ENCODE assay signal across 7 cellular contexts in genomic region chr2:29824145-29824544, GRCh38.
DNase-seq lines count a peak whose midpoint lies in the region; ATAC-seq and TF ChIP-seq lines count a peak whose summit lies in the region.
"Not testable (repeated sequence)": the region's sequence is repeated elsewhere in the genome, so short reads cannot be mapped to it uniquely, and the experiment has no call there.

No MANE protein-coding gene starts in this region.

- not testable (repeated sequence) for H3K27me3 ChIP-seq in SK-N-SH (ENCODE audit: insufficient read depth); right lobe of liver

- DNase-seq in AG09309 (ENCODE audit: low read depth); HFF-Myc (ENCODE audit: extremely low read depth, low read depth); SK-N-SH; fibroblast of mammary gland (ENCODE audit: low read depth); right lobe of liver: not testable (repeated sequence)
- DNase-seq in cardiac fibroblast (ENCODE audit: low read depth in 2 of 2), result peak in 1 of 2 donors; percentile 2

- not testable (repeated sequence) for H3K4me3 ChIP-seq in AG09309 (ENCODE audit: control insufficient read depth, low read depth, low read length); HFF-Myc (replicated peaks; ENCODE audit: low read depth, low read length); SK-N-SH (ENCODE audit: low read depth in 2 of 2, low read length in 1 of 2); cardiac fibroblast (replicated peaks in 1 of 2; ENCODE audit: low read depth in 2 of 2, low read length in 2 of 2); fibroblast of mammary gland (ENCODE audit: control insufficient read depth, low read depth, low read length); right lobe of liver

- H3K27ac ChIP-seq in SK-N-SH (ENCODE audit: low read depth in 2 of 2, low read length in 1 of 2); right lobe of liver: not testable (repeated sequence)

- H3K9me2 ChIP-seq in SK-N-SH, result not testable (repeated sequence)

- H2AFZ ChIP-seq in SK-N-SH (ENCODE audit: low read depth), result not testable (repeated sequence)

- TF ChIP-seq CTCF in AG09309 (IDR thresholded peaks at IDR 0.05; ENCODE audit: control insufficient read depth, insufficient read depth, low read depth, low read length, missing control alignments) (peak; percentile 27), GM12873 (IDR thresholded peaks at IDR 0.05; ENCODE audit: insufficient read depth, low read depth, low read length, missing control alignments) (peak; percentile 10), HFF-Myc (IDR thresholded peaks at IDR 0.05; ENCODE audit: low read depth, low read length, missing control alignments) (peak; percentile 8), SK-N-SH (IDR thresholded peaks at IDR 0.05) (peak; percentile 39), cardiac fibroblast (IDR thresholded peaks at IDR 0.05; ENCODE audit: low read depth, low read length) (peak; percentile 12), fibroblast of mammary gland (conservative IDR thresholded peaks at IDR 0.05; ENCODE audit: control insufficient read depth, insufficient read depth, low read depth, low read length) (peak; percentile 27), right lobe of liver (IDR thresholded peaks at IDR 0.05) (peak in 3 of 4 donors; percentile 7 to 34 (median 26))

- H4K20me1 ChIP-seq in SK-N-SH (ENCODE audit: insufficient read depth), result not testable (repeated sequence)

- H3K9ac ChIP-seq in SK-N-SH, result not testable (repeated sequence)

- H3K9me3 ChIP-seq in SK-N-SH, right lobe of liver: not testable (repeated sequence)

- WGBS in SK-N-SH (ENCODE audit: low lambda C conversion rate), result 15% methylated on average over 1 of the region's 1 CpG
- 33% methylated on average over 1 of the region's 1 CpG for WGBS in right lobe of liver (ENCODE audit: insufficient coverage, low coverage, low lambda C conversion rate, missing lambda C conversion rate)

- not testable (repeated sequence) for TF ChIP-seq RAD21 in SK-N-SH (IDR thresholded peaks at IDR 0.05; ENCODE audit: low read length)

- CTCF ChIA-PET in SK-N-SH (lab: Yijun Ruan, JAX), result not testable (repeated sequence)

- not testable (repeated sequence) for TF ChIP-seq POLR2A in right lobe of liver (IDR thresholded peaks at IDR 0.05)

- intact Hi-C loops in right lobe of liver (cut with DNase I), result not testable (repeated sequence)

- not testable (repeated sequence) for TF ChIP-seq EP300 in SK-N-SH (IDR thresholded peaks at IDR 0.05; ENCODE audit: borderline replicate concordance in 1 of 2, low read depth in 1 of 2, low read length in 1 of 2)

- not testable (repeated sequence) for H3K36me3 ChIP-seq in SK-N-SH (replicated peaks in 1 of 2; ENCODE audit: control insufficient read depth in 1 of 2, insufficient read depth in 2 of 2, low read length in 1 of 2); right lobe of liver

- H3K4me1 ChIP-seq in SK-N-SH (ENCODE audit: control insufficient read depth in 1 of 2, insufficient read depth in 2 of 2, low read depth in 1 of 2, low read length in 1 of 2), result peaks cover 0 to 19% of the 10 kb centered on the region in 2 experiments; a peak in 1 of 4 replicates
- H3K4me1 ChIP-seq in right lobe of liver, result not testable (repeated sequence)

- not testable (repeated sequence) for ATAC-seq in right lobe of liver

- not testable (repeated sequence) for H3F3A ChIP-seq in SK-N-SH (replicated peaks; ENCODE audit: insufficient read depth)

- H3K4me2 ChIP-seq in SK-N-SH, result not testable (repeated sequence)

- POLR2A ChIA-PET in SK-N-SH (lab: Yijun Ruan, JAX), result not testable (repeated sequence)

- H3K79me2 ChIP-seq in SK-N-SH (ENCODE audit: insufficient read depth), result not testable (repeated sequence)
